Comparison of ENCODE assay signal across 2 cellular contexts in the genomic region with DNA sequence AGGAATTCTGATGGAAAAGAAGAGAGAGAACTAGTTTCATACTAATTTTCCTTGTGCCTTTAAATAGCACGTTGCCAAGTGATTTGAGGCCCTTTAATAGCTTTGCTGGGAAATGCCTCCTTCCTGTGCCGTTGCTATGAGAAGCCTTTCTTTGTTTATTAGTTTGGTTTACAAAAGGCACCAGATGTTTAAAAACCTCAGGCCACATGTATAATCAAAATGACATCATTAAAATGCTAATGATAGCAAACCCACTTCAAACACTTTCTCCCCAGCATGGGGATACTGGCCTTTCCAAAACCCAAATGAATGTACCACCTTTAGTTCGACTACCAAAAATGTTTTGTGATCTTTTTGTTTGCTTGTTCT.
TF ChIP-seq lines count a peak whose summit lies in the region.

No MANE protein-coding gene starts in this region.

TF ChIP-seq in liver, 16 proteins besides CTCF, POLR2A, EP300 and RAD21:
- TF ChIP-seq SP1 (IDR thresholded peaks at IDR 0.05): no peak
- TF ChIP-seq EGR1 (IDR thresholded peaks at IDR 0.05; ENCODE audit: low read depth in 2 of 2): no peak
- TF ChIP-seq MAX (IDR thresholded peaks at IDR 0.05): no peak
- TF ChIP-seq NR2F2 (IDR thresholded peaks at IDR 0.05): no peak
- no peak for TF ChIP-seq GABPA (IDR thresholded peaks at IDR 0.05 in 1 of 2, conservative IDR thresholded peaks at IDR 0.05 in 1 of 2)
- TF ChIP-seq YY1 (IDR thresholded peaks at IDR 0.05): no peak
- TF ChIP-seq, protein P1, sequence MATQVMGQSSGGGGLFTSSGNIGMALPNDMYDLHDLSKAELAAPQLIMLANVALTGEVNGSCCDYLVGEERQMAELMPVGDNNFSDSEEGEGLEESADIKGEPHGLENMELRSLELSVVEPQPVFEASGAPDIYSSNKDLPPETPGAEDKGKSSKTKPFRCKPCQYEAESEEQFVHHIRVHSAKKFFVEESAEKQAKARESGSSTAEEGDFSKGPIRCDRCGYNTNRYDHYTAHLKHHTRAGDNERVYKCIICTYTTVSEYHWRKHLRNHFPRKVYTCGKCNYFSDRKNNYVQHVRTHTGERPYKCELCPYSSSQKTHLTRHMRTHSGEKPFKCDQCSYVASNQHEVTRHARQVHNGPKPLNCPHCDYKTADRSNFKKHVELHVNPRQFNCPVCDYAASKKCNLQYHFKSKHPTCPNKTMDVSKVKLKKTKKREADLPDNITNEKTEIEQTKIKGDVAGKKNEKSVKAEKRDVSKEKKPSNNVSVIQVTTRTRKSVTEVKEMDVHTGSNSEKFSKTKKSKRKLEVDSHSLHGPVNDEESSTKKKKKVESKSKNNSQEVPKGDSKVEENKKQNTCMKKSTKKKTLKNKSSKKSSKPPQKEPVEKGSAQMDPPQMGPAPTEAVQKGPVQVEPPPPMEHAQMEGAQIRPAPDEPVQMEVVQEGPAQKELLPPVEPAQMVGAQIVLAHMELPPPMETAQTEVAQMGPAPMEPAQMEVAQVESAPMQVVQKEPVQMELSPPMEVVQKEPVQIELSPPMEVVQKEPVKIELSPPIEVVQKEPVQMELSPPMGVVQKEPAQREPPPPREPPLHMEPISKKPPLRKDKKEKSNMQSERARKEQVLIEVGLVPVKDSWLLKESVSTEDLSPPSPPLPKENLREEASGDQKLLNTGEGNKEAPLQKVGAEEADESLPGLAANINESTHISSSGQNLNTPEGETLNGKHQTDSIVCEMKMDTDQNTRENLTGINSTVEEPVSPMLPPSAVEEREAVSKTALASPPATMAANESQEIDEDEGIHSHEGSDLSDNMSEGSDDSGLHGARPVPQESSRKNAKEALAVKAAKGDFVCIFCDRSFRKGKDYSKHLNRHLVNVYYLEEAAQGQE (IDR thresholded peaks at IDR 0.05): no peak
- TF ChIP-seq, protein P2, sequence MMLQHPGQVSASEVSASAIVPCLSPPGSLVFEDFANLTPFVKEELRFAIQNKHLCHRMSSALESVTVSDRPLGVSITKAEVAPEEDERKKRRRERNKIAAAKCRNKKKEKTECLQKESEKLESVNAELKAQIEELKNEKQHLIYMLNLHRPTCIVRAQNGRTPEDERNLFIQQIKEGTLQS (IDR thresholded peaks at IDR 0.05): no peak
- TF ChIP-seq ZBTB33 (IDR thresholded peaks at IDR 0.05): no peak
- no peak for TF ChIP-seq FOXA2 (IDR thresholded peaks at IDR 0.05)
- TF ChIP-seq TAF1 (conservative IDR thresholded peaks at IDR 0.05): no peak
- TF ChIP-seq JUND (IDR thresholded peaks at IDR 0.05): no peak
- TF ChIP-seq FOXA1 (IDR thresholded peaks at IDR 0.05): no peak
- TF ChIP-seq RXRA (IDR thresholded peaks at IDR 0.05): no peak
- no peak for TF ChIP-seq HNF4G (IDR thresholded peaks at IDR 0.05)
- no peak for TF ChIP-seq HNF4A (conservative IDR thresholded peaks at IDR 0.05)

TF ChIP-seq in HepG2, 621 proteins besides CTCF, POLR2A, EP300 and RAD21:
- TF ChIP-seq THAP11 (CRISPR knock-in tag; IDR thresholded peaks at IDR 0.05) (no peak), KLF11 (CRISPR knock-in tag; IDR thresholded peaks at IDR 0.05) (no peak), SRSF9 (IDR thresholded peaks at IDR 0.05; ENCODE audit: borderline replicate concordance, insufficient read depth, low read depth, low read length, poor library complexity, severe bottlenecking) (no peak), REL (CRISPR knock-in tag; conservative IDR thresholded peaks at IDR 0.05) (no peak), FOXM1 (CRISPR knock-in tag; IDR thresholded peaks at IDR 0.05) (no peak), ZSCAN12 (CRISPR knock-in tag; IDR thresholded peaks at IDR 0.05) (no peak), TBX2 (CRISPR knock-in tag; IDR thresholded peaks at IDR 0.05; ENCODE audit: borderline replicate concordance) (no peak), ZBTB3 (CRISPR knock-in tag; IDR thresholded peaks at IDR 0.05; ENCODE audit: borderline replicate concordance, low read depth) (no peak), ZGPAT (CRISPR knock-in tag; IDR thresholded peaks at IDR 0.05) (no peak), KLF13 (CRISPR knock-in tag; IDR thresholded peaks at IDR 0.05) (no peak), SATB2 (CRISPR knock-in tag; IDR thresholded peaks at IDR 0.05) (no peak), SRSF4 (IDR thresholded peaks at IDR 0.05; ENCODE audit: low read depth, low read length, poor library complexity, severe bottlenecking) (no peak), ZBTB1 (CRISPR knock-in tag; IDR thresholded peaks at IDR 0.05; ENCODE audit: borderline replicate concordance) (no peak), GMEB1 (CRISPR knock-in tag; IDR thresholded peaks at IDR 0.05; ENCODE audit: borderline replicate concordance) (no peak), GABPA (IDR thresholded peaks at IDR 0.05; ENCODE audit: low read depth, low read length) (no peak), GABPA (CRISPR knock-in tag; IDR thresholded peaks at IDR 0.05; ENCODE audit: low read depth) (no peak), E2F2 (CRISPR knock-in tag; IDR thresholded peaks at IDR 0.05; ENCODE audit: borderline replicate concordance) (no peak), MAX (IDR thresholded peaks at IDR 0.05) (no peak)
- TF ChIP-seq, protein P3, sequence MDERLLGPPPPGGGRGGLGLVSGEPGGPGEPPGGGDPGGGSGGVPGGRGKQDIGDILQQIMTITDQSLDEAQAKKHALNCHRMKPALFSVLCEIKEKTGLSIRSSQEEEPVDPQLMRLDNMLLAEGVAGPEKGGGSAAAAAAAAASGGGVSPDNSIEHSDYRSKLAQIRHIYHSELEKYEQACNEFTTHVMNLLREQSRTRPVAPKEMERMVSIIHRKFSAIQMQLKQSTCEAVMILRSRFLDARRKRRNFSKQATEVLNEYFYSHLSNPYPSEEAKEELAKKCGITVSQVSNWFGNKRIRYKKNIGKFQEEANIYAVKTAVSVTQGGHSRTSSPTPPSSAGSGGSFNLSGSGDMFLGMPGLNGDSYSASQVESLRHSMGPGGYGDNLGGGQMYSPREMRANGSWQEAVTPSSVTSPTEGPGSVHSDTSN (CRISPR knock-in tag; IDR thresholded peaks at IDR 0.05): no peak
- TF ChIP-seq, protein P4, sequence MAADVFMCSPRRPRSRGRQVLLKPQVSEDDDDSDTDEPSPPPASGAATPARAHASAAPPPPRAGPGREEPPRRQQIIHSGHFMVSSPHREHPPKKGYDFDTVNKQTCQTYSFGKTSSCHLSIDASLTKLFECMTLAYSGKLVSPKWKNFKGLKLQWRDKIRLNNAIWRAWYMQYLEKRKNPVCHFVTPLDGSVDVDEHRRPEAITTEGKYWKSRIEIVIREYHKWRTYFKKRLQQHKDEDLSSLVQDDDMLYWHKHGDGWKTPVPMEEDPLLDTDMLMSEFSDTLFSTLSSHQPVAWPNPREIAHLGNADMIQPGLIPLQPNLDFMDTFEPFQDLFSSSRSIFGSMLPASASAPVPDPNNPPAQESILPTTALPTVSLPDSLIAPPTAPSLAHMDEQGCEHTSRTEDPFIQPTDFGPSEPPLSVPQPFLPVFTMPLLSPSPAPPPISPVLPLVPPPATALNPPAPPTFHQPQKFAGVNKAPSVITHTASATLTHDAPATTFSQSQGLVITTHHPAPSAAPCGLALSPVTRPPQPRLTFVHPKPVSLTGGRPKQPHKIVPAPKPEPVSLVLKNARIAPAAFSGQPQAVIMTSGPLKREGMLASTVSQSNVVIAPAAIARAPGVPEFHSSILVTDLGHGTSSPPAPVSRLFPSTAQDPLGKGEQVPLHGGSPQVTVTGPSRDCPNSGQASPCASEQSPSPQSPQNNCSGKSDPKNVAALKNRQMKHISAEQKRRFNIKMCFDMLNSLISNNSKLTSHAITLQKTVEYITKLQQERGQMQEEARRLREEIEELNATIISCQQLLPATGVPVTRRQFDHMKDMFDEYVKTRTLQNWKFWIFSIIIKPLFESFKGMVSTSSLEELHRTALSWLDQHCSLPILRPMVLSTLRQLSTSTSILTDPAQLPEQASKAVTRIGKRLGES (CRISPR knock-in tag; IDR thresholded peaks at IDR 0.05; ENCODE audit: borderline replicate concordance): no peak
- TF ChIP-seq, protein P5, sequence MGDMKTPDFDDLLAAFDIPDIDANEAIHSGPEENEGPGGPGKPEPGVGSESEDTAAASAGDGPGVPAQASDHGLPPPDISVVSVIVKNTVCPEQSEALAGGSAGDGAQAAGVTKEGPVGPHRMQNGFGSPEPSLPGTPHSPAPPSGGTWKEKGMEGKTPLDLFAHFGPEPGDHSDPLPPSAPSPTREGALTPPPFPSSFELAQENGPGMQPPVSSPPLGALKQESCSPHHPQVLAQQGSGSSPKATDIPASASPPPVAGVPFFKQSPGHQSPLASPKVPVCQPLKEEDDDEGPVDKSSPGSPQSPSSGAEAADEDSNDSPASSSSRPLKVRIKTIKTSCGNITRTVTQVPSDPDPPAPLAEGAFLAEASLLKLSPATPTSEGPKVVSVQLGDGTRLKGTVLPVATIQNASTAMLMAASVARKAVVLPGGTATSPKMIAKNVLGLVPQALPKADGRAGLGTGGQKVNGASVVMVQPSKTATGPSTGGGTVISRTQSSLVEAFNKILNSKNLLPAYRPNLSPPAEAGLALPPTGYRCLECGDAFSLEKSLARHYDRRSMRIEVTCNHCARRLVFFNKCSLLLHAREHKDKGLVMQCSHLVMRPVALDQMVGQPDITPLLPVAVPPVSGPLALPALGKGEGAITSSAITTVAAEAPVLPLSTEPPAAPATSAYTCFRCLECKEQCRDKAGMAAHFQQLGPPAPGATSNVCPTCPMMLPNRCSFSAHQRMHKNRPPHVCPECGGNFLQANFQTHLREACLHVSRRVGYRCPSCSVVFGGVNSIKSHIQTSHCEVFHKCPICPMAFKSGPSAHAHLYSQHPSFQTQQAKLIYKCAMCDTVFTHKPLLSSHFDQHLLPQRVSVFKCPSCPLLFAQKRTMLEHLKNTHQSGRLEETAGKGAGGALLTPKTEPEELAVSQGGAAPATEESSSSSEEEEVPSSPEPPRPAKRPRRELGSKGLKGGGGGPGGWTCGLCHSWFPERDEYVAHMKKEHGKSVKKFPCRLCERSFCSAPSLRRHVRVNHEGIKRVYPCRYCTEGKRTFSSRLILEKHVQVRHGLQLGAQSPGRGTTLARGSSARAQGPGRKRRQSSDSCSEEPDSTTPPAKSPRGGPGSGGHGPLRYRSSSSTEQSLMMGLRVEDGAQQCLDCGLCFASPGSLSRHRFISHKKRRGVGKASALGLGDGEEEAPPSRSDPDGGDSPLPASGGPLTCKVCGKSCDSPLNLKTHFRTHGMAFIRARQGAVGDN (CRISPR knock-in tag; IDR thresholded peaks at IDR 0.05): no peak
